ENCODE assay signal across 3 cellular contexts in the genomic region with DNA sequence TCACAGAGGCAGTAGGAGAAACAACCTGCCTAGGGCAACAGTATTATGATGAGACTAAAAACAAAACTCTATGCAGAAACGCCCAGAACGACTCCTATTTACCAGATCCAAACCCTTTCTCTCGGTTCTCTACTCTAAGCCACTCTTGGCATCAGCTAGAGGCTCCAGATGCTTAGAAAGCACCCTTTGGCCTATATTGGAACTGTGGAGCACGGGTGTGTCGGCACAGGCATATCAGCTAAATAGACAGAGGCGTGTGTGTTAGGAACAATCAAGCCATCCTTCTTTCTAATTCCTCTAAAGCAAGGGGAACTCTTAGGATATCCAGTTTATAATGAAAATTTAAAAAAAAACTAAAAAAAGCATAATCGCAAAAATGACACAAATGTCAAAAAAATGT. TPM values are rescaled to one million over a fixed set of nuclear protein-coding genes. Genes with fewer than 3 reads are reported as not detected.
"Had no signal": no experiment of that assay in that cellular context is flagged by ENCODE, and none has a peak within 500 bp of the region (broad histone marks: within the 10 kb centered on the region; RNA-seq: fewer than 3 reads in every experiment).

No MANE protein-coding gene starts in this region.

RNA-seq across cellular contexts. Expression of a gene that starts 41.5 kb away (rescaled TPM):
- total RNA-seq: HT1080, IMR-90, NCI-H460 had no signal
